ENCODE assay signal across 11 cellular contexts in genomic region chr11:73048446-73048845, GRCh38.
DNase-seq lines count a peak whose midpoint lies in the region; ATAC-seq and TF ChIP-seq lines count a peak whose summit lies in the region.
"Had no signal": no experiment of that assay in that cellular context is flagged by ENCODE, and none has a peak within 500 bp of the region (broad histone marks: within the 10 kb centered on the region; RNA-seq: fewer than 3 reads in every experiment).

No MANE protein-coding gene starts in this region.

- DNase-seq in CD14-positive monocyte (ENCODE audit: low spot score) (no peak), osteocyte (ENCODE audit: extremely low spot score, unreplicated experiment) (no peak), GM10248 (ENCODE audit: extremely low spot score) (no peak), D341Med (ENCODE audit: low spot score) (no peak)
- DNase-seq: esophagus squamous epithelium, sigmoid colon, SJCRH30 had no signal

- peaks cover 41% of the 10 kb centered on the region for H3K4me1 Mint-ChIP-seq in CD14-positive monocyte
- peaks cover 17% of the 10 kb centered on the region for H3K4me1 Mint-ChIP-seq in osteocyte (ENCODE audit: unreplicated experiment)

- H3K9me3 ChIP-seq in KOPT-K1 (ENCODE audit: insufficient read depth, low read length, poor library complexity, severe bottlenecking) = no peaks in the 10 kb centered on the region
- H3K9me3 ChIP-seq in duodenal mucosa (ENCODE audit: control insufficient read depth in 1 of 2, low read length in 2 of 2) = no peaks in the 10 kb centered on the region
- H3K9me3 ChIP-seq: esophagus squamous epithelium, sigmoid colon, SJCRH30 had no signal

- no peak overlapping the region for H3K4me3 ChIP-seq in duodenal mucosa (ENCODE audit: low read depth in 1 of 2, low read length in 2 of 2)
- H3K4me3 ChIP-seq: esophagus squamous epithelium, sigmoid colon, SJCRH30 had no signal

- no peak overlapping the region for H3K9ac ChIP-seq in duodenal mucosa (ENCODE audit: low read depth in 1 of 2, low read length in 2 of 2)

- H3K27me3 ChIP-seq in duodenal mucosa (ENCODE audit: control insufficient read depth in 1 of 2, insufficient read depth in 2 of 2, low read length in 2 of 2) = no peaks in the 10 kb centered on the region
- H3K27me3 ChIP-seq: esophagus squamous epithelium, sigmoid colon, SJCRH30 had no signal

- peak; percentile 8 for ATAC-seq in GM19452 (IDR thresholded peaks at IDR 0.05; ENCODE audit: unreplicated experiment)
- ATAC-seq in HG03460 (IDR thresholded peaks at IDR 0.05; ENCODE audit: unreplicated experiment) = no peak

- H3K36me3 Mint-ChIP-seq in CD14-positive monocyte (peaks cover 1 to 3% of the 10 kb centered on the region in 2 donors), osteocyte (ENCODE audit: unreplicated experiment) (no peaks in the 10 kb centered on the region)

- no peaks in the 10 kb centered on the region for H3K27me3 Mint-ChIP-seq in CD14-positive monocyte (ENCODE audit: low read depth in 3 of 3)
- no peaks in the 10 kb centered on the region for H3K27me3 Mint-ChIP-seq in osteocyte (ENCODE audit: unreplicated experiment)

- CTCF ChIA-PET in GM10248 (lab: Yijun Ruan, JAX) = interaction anchor here (1.0 to 1.7 kb wide), 5 partner anchors 9 to 129 kb away, joined by 3 to 8 read pairs (median 3); no protein-coding TSS in a partner anchor

- H3K9me3 Mint-ChIP-seq in CD14-positive monocyte = no peaks in the 10 kb centered on the region
- no peaks in the 10 kb centered on the region for H3K9me3 Mint-ChIP-seq in osteocyte (ENCODE audit: unreplicated experiment)

- H3K27ac Mint-ChIP-seq in CD14-positive monocyte (peak overlapping the region; percentile 59 to 91 (median 80)), osteocyte (ENCODE audit: unreplicated experiment) (no peak overlapping the region)

- no peaks in the 10 kb centered on the region; the same call in 1 of the 2 replicates for H3K36me3 ChIP-seq in KOPT-K1 (ENCODE audit: insufficient read depth, low read length)
- H3K36me3 ChIP-seq in duodenal mucosa (ENCODE audit: control insufficient read depth in 1 of 2, insufficient read depth in 2 of 2, low read length in 2 of 2) = no peaks in the 10 kb centered on the region
- H3K36me3 ChIP-seq: esophagus squamous epithelium, sigmoid colon, SJCRH30 had no signal

- H3K27ac ChIP-seq in KOPT-K1 (ENCODE audit: low read depth, low read length, poor library complexity, severe bottlenecking) = peak overlapping the region; percentile 25
- H3K27ac ChIP-seq in duodenal mucosa (ENCODE audit: low read depth, low read length) = peak overlapping the region; percentile 41
- H3K27ac ChIP-seq: SJCRH30 had no signal

- POLR2A ChIA-PET in GM10248 (lab: Yijun Ruan, JAX) = interaction anchor here (0.6 kb wide), 1 partner anchor 40 kb away, joined by 3 read pairs; no protein-coding TSS in a partner anchor

- no peak for TF ChIP-seq CTCF in CD14-positive monocyte (IDR thresholded peaks at IDR 0.05)
- no peak for TF ChIP-seq CTCF in osteocyte (IDR thresholded peaks at IDR 0.05)
- TF ChIP-seq CTCF in GM10248 (IDR thresholded peaks at IDR 0.05; ENCODE audit: control extremely low read depth, extremely low read depth, low read depth, missing control alignments) = no peak

- peak overlapping the region; percentile 61 to 76 for H3K4me3 Mint-ChIP-seq in CD14-positive monocyte
- H3K4me3 Mint-ChIP-seq in osteocyte (ENCODE audit: unreplicated experiment) = no peak overlapping the region

- peaks cover 10 to 18% of the 10 kb centered on the region in 2 donors for H3K4me1 ChIP-seq in duodenal mucosa (ENCODE audit: control insufficient read depth in 1 of 2, insufficient read depth in 2 of 2, low read length in 2 of 2)

- intact Hi-C loops in CD14-positive monocyte (cut with micrococcal nuclease) = no loop called here
